9 cellular contexts compared by ENCODE assay signal in genomic region chr9:42275141-42275540, GRCh38.
"Had no signal": no experiment of that assay in that cellular context is flagged by ENCODE, and none has a peak within 500 bp of the region (broad histone marks: within the 10 kb centered on the region; RNA-seq: fewer than 3 reads in every experiment).

No MANE protein-coding gene starts in this region.

- H3K9me3 ChIP-seq: HAP-1 had no signal

- ATAC-seq: GM23338, HCT116 had no signal

- H3K4me1 Mint-ChIP-seq: GM23338, H9 had no signal

- H3K4me1 ChIP-seq: HAP-1 had no signal

- H3K4me3 ChIP-seq: GM23248, GM23338, HAP-1 had no signal

- H3K36me3 ChIP-seq: HAP-1 had no signal

- DNase-seq: GM23248, GOT3, H7, H9, HCEC 1CT, HFFc6 had no signal

- H3K27ac Mint-ChIP-seq: GM23338, HFFc6 had no signal

- H3K27ac ChIP-seq: GM23248 had no signal

- H3K4me3 Mint-ChIP-seq: GM23338, H9, HFFc6 had no signal
